Comparison of ENCODE assay signal across 8 cellular contexts in genomic region chr16:53346-54236, GRCh38. TPM values are rescaled to one million over a fixed set of nuclear protein-coding genes. Genes with fewer than 3 reads are reported as not detected.
DNase-seq lines count a peak whose midpoint lies in the region; ATAC-seq and TF ChIP-seq lines count a peak whose summit lies in the region.

Gene POLR3K, minus strand, starts transcription at chr16:53608. Its CDS starts 22 bp downstream, at chr16:53586.
Gene SNRNP25, plus strand, starts transcription at chr16:53828. Its CDS starts 189 bp downstream, at chr16:54017.

- no peaks in the 10 kb centered on the region for H3K4me1 Mint-ChIP-seq in Caco-2 (ENCODE audit: low read depth, unreplicated experiment)

- H3K9me3 ChIP-seq in Caco-2 (no peaks in the 10 kb centered on the region), endocrine pancreas (ENCODE audit: control insufficient read depth, low read length) (no peaks in the 10 kb centered on the region), mesodermal cell (ENCODE audit: control insufficient read depth, low read length) (no peaks in the 10 kb centered on the region)

- peak; percentile 93 for ATAC-seq in GM21381 (IDR thresholded peaks at IDR 0.05; ENCODE audit: unreplicated experiment)

- peak within 1 kb of the TSS; percentile 84 for H3K27ac ChIP-seq in mesodermal cell (ENCODE audit: low read depth, low read length, severe bottlenecking)

- intact Hi-C loops in Caco-2 (cut with micrococcal nuclease; ENCODE audit: unreplicated experiment): no loop called here

- 10 to 11% methylated on average over 65 to 75 of the region's 91 CpGs for WGBS in mesodermal cell (ENCODE audit: insufficient coverage in 2 of 2), 2 experiments

- no TSS peak for BruUV-seq in Caco-2 (replicated peaks; lab: Mats Ljungman, UMichigan)

- no peaks in the 10 kb centered on the region for H3K9me3 Mint-ChIP-seq in Caco-2 (ENCODE audit: unreplicated experiment)

- peak within 1 kb of the TSS; percentile 60 for H3K4me3 ChIP-seq in Caco-2 (ENCODE audit: low read depth, low read length)
- peak within 1 kb of the TSS; percentile 22 for H3K4me3 ChIP-seq in endocrine pancreas (ENCODE audit: control insufficient read depth, insufficient read depth, low read length)
- H3K4me3 ChIP-seq in mesodermal cell (ENCODE audit: extremely low read depth, insufficient read depth, low read length, poor library complexity, severe bottlenecking): peak within 1 kb of the TSS; percentile 70

- H3K36me3 ChIP-seq in Caco-2 (ENCODE audit: control insufficient read depth, insufficient read depth, low read length) (peaks cover 3% of the 10 kb centered on the region; the same call in 1 of the 2 replicates), endocrine pancreas (ENCODE audit: control insufficient read depth, insufficient read depth, low read length) (no peaks in the 10 kb centered on the region), mesodermal cell (ENCODE audit: control insufficient read depth, insufficient read depth, low read length) (peaks cover 61% of the 10 kb centered on the region)

- CTCF ChIA-PET in Caco-2 (lab: Charles Lee): interaction anchor here (0.8 to 1.4 kb wide), 4 partner anchors 12 to 53 kb away, joined by 3 to 16 read pairs (median 10); no protein-coding TSS in a partner anchor

- no peaks in the 10 kb centered on the region for H3K27me3 Mint-ChIP-seq in Caco-2 (ENCODE audit: insufficient read depth, unreplicated experiment)

- H3K4me3 Mint-ChIP-seq in Caco-2 (ENCODE audit: unreplicated experiment): peak within 1 kb of the TSS; percentile 99

- H3K27me3 ChIP-seq in Caco-2 (replicated peaks; ENCODE audit: control insufficient read depth, insufficient read depth, low read length) (no peaks in the 10 kb centered on the region), endocrine pancreas (ENCODE audit: control insufficient read depth, insufficient read depth, low read length) (no peaks in the 10 kb centered on the region)

- H3K4me1 ChIP-seq in Caco-2: no peaks in the 10 kb centered on the region
- H3K4me1 ChIP-seq in endocrine pancreas (ENCODE audit: control insufficient read depth, insufficient read depth, low read length): no peaks in the 10 kb centered on the region
- no peaks in the 10 kb centered on the region for H3K4me1 ChIP-seq in mesodermal cell (ENCODE audit: control insufficient read depth, insufficient read depth, low read length, poor library complexity, severe bottlenecking)

- DNase-seq in Caco-2 (peak; percentile 97 to 98), HUDEP-2 (lab: John Stamatoyannopoulos, UW; ENCODE audit: unreplicated experiment in 76 of 76) (peak in 75 of 76 experiments; percentile 73 to 99 (median 98)), NOMO-1 treated with dmso at 0.1 percent for 144 hours (lab: John Stamatoyannopoulos, UW; ENCODE audit: unreplicated experiment) (peak; percentile 96)
- DNase-seq in activated CD8-positive, alpha-beta memory T cell treated with anti-CD3 and anti-CD28 coated beads for 48 hours (ENCODE audit: low read depth in 2 of 3, low spot score in 2 of 3): peak; percentile 80 to 97 (median 97)
- DNase-seq in stimulated activated CD8-positive, alpha-beta memory T cell treated with anti-CD3 and anti-CD28 coated beads, Interleukin-15, amount 100 ng/mL, for 24 hours (ENCODE audit: low read depth): peak; percentile 94

- peak within 1 kb of the TSS; percentile 90 for H3K27ac Mint-ChIP-seq in Caco-2 (ENCODE audit: unreplicated experiment)

- POLR2A ChIA-PET in Caco-2 (lab: Charles Lee): interaction anchor here (0.7 to 1.5 kb wide), 5 partner anchors 9 to 348 kb away, joined by 3 to 14 read pairs (median 5); partner anchors contain the start of genes DECR2 and RHBDF1

- TF ChIP-seq CTCF in Caco-2 (IDR thresholded peaks at IDR 0.05; ENCODE audit: insufficient read depth in 1 of 2, low read depth in 1 of 2, low read length in 1 of 2, severe bottlenecking in 1 of 2, unreplicated experiment in 1 of 2): no peak

- peaks cover 44% of the 10 kb centered on the region for H3K36me3 Mint-ChIP-seq in Caco-2 (ENCODE audit: insufficient read depth, unreplicated experiment)

- peak within 1 kb of the TSS; percentile 82 for H3K9ac ChIP-seq in endocrine pancreas (ENCODE audit: control insufficient read depth, insufficient read depth, low read length)

RNA-seq across cellular contexts. Expression of gene POLR3K, which starts in this region (rescaled TPM):
- total RNA-seq in Caco-2 (2022): 29.3 and 32.4 TPM in 2 replicates
- polyA plus RNA-seq in mesodermal cell (2013, experiment 1 of 2): 15.5 TPM
- polyA plus RNA-seq in mesodermal cell (2013, experiment 2 of 2): 13.2 TPM

RNA-seq across cellular contexts. Expression of gene SNRNP25, which starts in this region (rescaled TPM):
- 57.1 and 60.7 TPM in 2 replicates for total RNA-seq in Caco-2 (2022)
- 34.8 TPM for polyA plus RNA-seq in mesodermal cell (2013, experiment 1 of 2)
- 34.4 TPM for polyA plus RNA-seq in mesodermal cell (2013, experiment 2 of 2)

Comparison
In these comparisons a context has a peak if more than half of its experiments do, and no peak if none do; other contexts are left out.
1. Peak in every context shown above with its lines: DNase-seq, ATAC-seq, H3K4me3 ChIP-seq and H3K27ac ChIP-seq.